Comparison of ENCODE assay signal across 11 cellular contexts in genomic region chr18:3104190-3105054, GRCh38.
DNase-seq lines count a peak whose midpoint lies in the region; ATAC-seq and TF ChIP-seq lines count a peak whose summit lies in the region.
"Had no signal": no experiment of that assay in that cellular context is flagged by ENCODE, and none has a peak within 500 bp of the region (broad histone marks: within the 10 kb centered on the region; RNA-seq: fewer than 3 reads in every experiment).

No MANE protein-coding gene starts in this region.

- DNase-seq in CD1c-positive myeloid dendritic cell (ENCODE audit: extremely low spot score): peak; percentile 5
- DNase-seq in NCI-H226: peak; percentile 57
- peak; percentile 86 for DNase-seq in epithelial cell of esophagus (ENCODE audit: low read depth)
- peak; percentile 59 for DNase-seq in mesenchymal stem cell
- no peak for DNase-seq in NCI-H2029 (lab: John Stamatoyannopoulos, UW)
- DNase-seq in activated CD8-positive, alpha-beta memory T cell treated with anti-CD3 and anti-CD28 coated beads, Interleukin-2, amount 50 U/mL, for 4 hours: no peak
- no peak for DNase-seq in HEK293T (ENCODE audit: extremely low spot score)
- DNase-seq: NCI-H1417, testis had no signal

- H2BK120ac ChIP-seq in mesenchymal stem cell (ENCODE audit: low read depth, low read length): no peak overlapping the region

- H3K4me3 ChIP-seq in epithelial cell of esophagus (ENCODE audit: low read length) (no peak overlapping the region), mesenchymal stem cell (ENCODE audit: insufficient read depth in 1 of 2, low read depth in 1 of 2, low read length in 2 of 2) (no peak overlapping the region)
- H3K4me3 ChIP-seq: prostate gland, testis had no signal

- POLR2A ChIA-PET in HEK293T (lab: Yijun Ruan, JAX): no interaction called here

- no peaks in the 10 kb centered on the region for H3K79me1 ChIP-seq in mesenchymal stem cell (replicated peaks; ENCODE audit: low read length, poor library complexity, severe bottlenecking)

- 67% methylated on average over 6 of the region's 6 CpGs for whole genome bisulfite sequencing in mesenchymal stem cell

- no peak overlapping the region for H4K8ac ChIP-seq in mesenchymal stem cell (ENCODE audit: low read length)

- H3K27me3 ChIP-seq in mesenchymal stem cell (ENCODE audit: control insufficient read depth in 1 of 2, insufficient read depth in 1 of 2, low read length in 2 of 2): no peaks in the 10 kb centered on the region
- H3K27me3 ChIP-seq: testis had no signal

- no peak overlapping the region for H3K4ac ChIP-seq in mesenchymal stem cell (ENCODE audit: low read depth in 1 of 2, low read length in 2 of 2)

- H3K9ac ChIP-seq in mesenchymal stem cell (ENCODE audit: low read length): peak overlapping the region; percentile 25

- CTCF ChIA-PET in HEK293T (lab: Yijun Ruan, JAX): interaction anchor here (0.6 kb wide), 1 partner anchor 281 kb away, joined by 3 read pairs; no protein-coding TSS in a partner anchor

- no peak overlapping the region for H2BK5ac ChIP-seq in mesenchymal stem cell (ENCODE audit: low read depth, low read length, poor library complexity, severe bottlenecking)

- no peak overlapping the region for H3K14ac ChIP-seq in mesenchymal stem cell (ENCODE audit: low read length in 2 of 2)

- ATAC-seq in HG02973 (IDR thresholded peaks at IDR 0.05; ENCODE audit: unreplicated experiment): no peak

- no peak overlapping the region for H3K18ac ChIP-seq in mesenchymal stem cell (ENCODE audit: low read depth in 1 of 2, low read length in 2 of 2)

- no peak overlapping the region for H3K27ac ChIP-seq in mesenchymal stem cell (ENCODE audit: low read length, poor library complexity, severe bottlenecking)
- H3K27ac ChIP-seq: prostate gland, testis had no signal

- no peak overlapping the region for H3K4me2 ChIP-seq in mesenchymal stem cell (ENCODE audit: low read length, poor library complexity, severe bottlenecking)

- no peak overlapping the region for H2BK12ac ChIP-seq in mesenchymal stem cell (ENCODE audit: low read length in 2 of 2)

- peaks cover 3% of the 10 kb centered on the region for H3K4me1 ChIP-seq in mesenchymal stem cell (ENCODE audit: control insufficient read depth, insufficient read depth, low read depth, low read length)
- H3K4me1 ChIP-seq: prostate gland, testis had no signal

- no peak overlapping the region for H2BK15ac ChIP-seq in mesenchymal stem cell (ENCODE audit: low read depth, poor library complexity, severe bottlenecking)

- no peak overlapping the region for H4K91ac ChIP-seq in mesenchymal stem cell (ENCODE audit: low read length)

- TF ChIP-seq CTCF in epithelial cell of esophagus (IDR thresholded peaks at IDR 0.05; ENCODE audit: insufficient read depth, low read depth, low read length, missing control alignments): no peak

- no peak overlapping the region for H2AFZ ChIP-seq in mesenchymal stem cell (ENCODE audit: low read depth, low read length)

- H3K36me3 ChIP-seq in mesenchymal stem cell (ENCODE audit: control insufficient read depth in 1 of 2, insufficient read depth in 2 of 2, low read depth in 1 of 2, low read length in 2 of 2): no peaks in the 10 kb centered on the region
- H3K36me3 ChIP-seq: prostate gland had no signal

- H2AK5ac ChIP-seq in mesenchymal stem cell (ENCODE audit: low read length, severe bottlenecking): no peak overlapping the region

- no peak overlapping the region for H3K23ac ChIP-seq in mesenchymal stem cell (ENCODE audit: low read length in 2 of 2)

- H3K9me3 ChIP-seq in mesenchymal stem cell (ENCODE audit: control insufficient read depth, low read length): no peaks in the 10 kb centered on the region
- H3K9me3 ChIP-seq: prostate gland, testis had no signal

TF ChIP-seq in HEK293T, 16 proteins besides CTCF, POLR2A, EP300 and RAD21:
- TF ChIP-seq L3MBTL2 (conservative IDR thresholded peaks at IDR 0.05) (no peak), CTBP1 (IDR thresholded peaks at IDR 0.05; ENCODE audit: borderline replicate concordance) (no peak), ZNF384 (IDR thresholded peaks at IDR 0.05) (no peak), TARDBP (IDR thresholded peaks at IDR 0.05) (no peak), FOXA1 (IDR thresholded peaks at IDR 0.05) (no peak), SP1 (IDR thresholded peaks at IDR 0.05) (no peak), BHLHE40 (IDR thresholded peaks at IDR 0.05; ENCODE audit: borderline replicate concordance) (no peak), NFRKB (IDR thresholded peaks at IDR 0.05) (no peak)

Comparison
In these comparisons a context has a peak if more than half of its experiments do, and no peak if none do; other contexts are left out.
1. DNase-seq: peak in CD1c-positive myeloid dendritic cell (single experiment), NCI-H226 (single experiment), epithelial cell of esophagus (single experiment) and mesenchymal stem cell (single experiment); none in NCI-H2029 (single experiment), activated CD8-positive, alpha-beta memory T cell treated with anti-CD3 and anti-CD28 coated beads, Interleukin-2, amount 50 U/mL, for 4 hours (single experiment) and HEK293T (single experiment).